ENCODE assay signal across 13 cellular contexts in the genomic region with DNA sequence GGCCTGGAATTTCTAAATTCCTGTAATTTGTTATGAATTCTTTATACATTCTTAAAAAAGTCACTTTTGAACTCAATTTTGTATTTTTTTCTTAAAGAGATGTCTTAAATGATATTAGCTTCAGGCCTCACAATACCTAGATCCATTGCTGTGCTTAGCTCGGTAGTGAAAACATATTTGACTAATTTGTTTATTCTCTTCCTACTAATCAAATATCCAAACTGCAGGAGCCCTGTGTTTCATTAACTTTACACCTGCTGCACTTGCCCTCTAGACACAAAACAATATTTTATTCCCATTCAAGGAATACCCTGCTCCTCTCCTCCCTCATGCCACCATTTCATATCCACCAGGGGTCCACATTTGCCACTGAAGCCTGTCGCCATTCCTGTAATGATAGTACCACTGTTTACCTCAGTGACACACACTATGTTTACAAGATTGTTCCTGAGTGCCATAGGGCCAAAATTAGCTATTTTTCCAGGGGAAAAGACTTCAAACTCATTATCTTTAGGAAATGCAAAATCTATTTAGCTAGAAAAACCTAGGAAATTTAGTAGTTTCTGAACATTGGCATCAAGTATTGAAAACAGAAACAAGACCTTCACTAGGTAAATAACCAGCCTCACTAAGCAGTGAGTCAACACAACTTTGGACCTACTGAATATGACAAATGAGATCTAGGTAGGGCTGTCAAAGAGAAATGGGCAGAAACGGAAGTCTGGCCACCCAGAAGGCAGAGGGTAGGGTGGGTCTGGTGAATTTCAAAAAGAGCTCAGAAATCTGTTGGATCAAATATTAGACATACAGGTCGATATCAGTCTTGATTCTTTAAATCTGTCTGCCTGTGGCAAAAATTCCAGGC.
A peak's percentile ranks its signal among the peaks of the same experiment; 100 is the strongest.
DNase-seq lines count a peak whose midpoint lies in the region; ATAC-seq, FAIRE-seq and TF ChIP-seq lines count a peak whose summit lies in the region.
"Had no signal": no experiment of that assay in that cellular context is flagged by ENCODE, and none has a peak within 500 bp of the region (broad histone marks: within the 10 kb centered on the region; RNA-seq: fewer than 3 reads in every experiment).

No MANE protein-coding gene starts in this region.

- no peak overlapping the region for H3K4me3 Mint-ChIP-seq in CD4-positive, alpha-beta T cell

- no peak for ATAC-seq in CD4-positive, alpha-beta T cell (ENCODE audit: poor library complexity)

- H3K36me3 ChIP-seq in liver (ENCODE audit: control insufficient read depth in 4 of 4, insufficient read depth in 3 of 4, low read depth in 1 of 4, low read length in 3 of 4) = no peaks in the 10 kb centered on the region

- TF ChIP-seq RAD21 in liver (IDR thresholded peaks at IDR 0.05) = peak; percentile 32 to 54

- no peaks in the 10 kb centered on the region for H3K9me3 Mint-ChIP-seq in CD4-positive, alpha-beta T cell

- 31% methylated on average over 4 of the region's 4 CpGs for WGBS in liver

- no peaks in the 10 kb centered on the region for H3K27me3 ChIP-seq in liver (ENCODE audit: control insufficient read depth in 4 of 4, insufficient read depth in 4 of 4, low read length in 3 of 4)
- H3K27me3 ChIP-seq in CD4-positive, alpha-beta T cell (ENCODE audit: control insufficient read depth, insufficient read depth, low read length) = peaks cover 7% of the 10 kb centered on the region

- H3K9me3 ChIP-seq in liver (ENCODE audit: control insufficient read depth in 4 of 4, low read length in 3 of 4) = no peaks in the 10 kb centered on the region
- H3K9me3 ChIP-seq in CD4-positive, alpha-beta T cell (ENCODE audit: control insufficient read depth, low read length) = no peaks in the 10 kb centered on the region

- peaks cover 45% of the 10 kb centered on the region for H3K27me3 Mint-ChIP-seq in CD4-positive, alpha-beta T cell

- intact Hi-C loops in CD4-positive, alpha-beta T cell (cut with DNase I, micrococcal nuclease) = no loop called here

- TF ChIP-seq CTCF in VCaP (conservative IDR thresholded peaks at IDR 0.05) (peak; percentile 21; the same call in 1 of the 2 replicates), liver (IDR thresholded peaks at IDR 0.05; ENCODE audit: low read depth, low read length, missing input control) (no peak)
- TF ChIP-seq CTCF in CD4-positive, alpha-beta T cell (IDR thresholded peaks at IDR 0.05) = no peak

- H3K27ac Mint-ChIP-seq in CD4-positive, alpha-beta T cell = no peak overlapping the region

- peak; percentile 65 for DNase-seq in COR-L47 (lab: John Stamatoyannopoulos, UW)
- peak in 2 of 3 experiments; percentile 24 to 62 for DNase-seq in NCI-H1417 (lab: John Stamatoyannopoulos, UW)
- DNase-seq in SHP77 (lab: John Stamatoyannopoulos, UW) = no peak
- DNase-seq in GM12892 (ENCODE audit: insufficient read length) = no peak
- no peak for DNase-seq in CD4-positive, alpha-beta T cell
- DNase-seq: AML-193, Kasumi-1, MV-4-11, T-helper 1 cell had no signal

- H3K9ac ChIP-seq in liver (ENCODE audit: low read depth in 1 of 2, low read length in 2 of 2) = peak overlapping the region; percentile 1 to 72

- H3K36me3 Mint-ChIP-seq in CD4-positive, alpha-beta T cell (ENCODE audit: low read depth) = no peaks in the 10 kb centered on the region

- no peak overlapping the region for H3K4me3 ChIP-seq in liver (ENCODE audit: low read depth in 1 of 3, low read length in 3 of 3)

- H3K4me1 Mint-ChIP-seq in CD4-positive, alpha-beta T cell (ENCODE audit: low read depth) = no peaks in the 10 kb centered on the region

- no peak for TF ChIP-seq POLR2A in GM12892 (IDR thresholded peaks at IDR 0.05; ENCODE audit: low read depth, low read length)

- 0 out of 2 replicates have a peak overlapping the region, but pooled peaks have one; percentile 13 for H3K27ac ChIP-seq in VCaP
- H3K27ac ChIP-seq in liver (ENCODE audit: low read depth in 1 of 2, low read length in 2 of 2) = peak overlapping the region; percentile 87 to 91
- H3K27ac ChIP-seq in CD4-positive, alpha-beta T cell (ENCODE audit: low read depth, low read length) = no peak overlapping the region
- H3K27ac ChIP-seq: RWPE1 had no signal

- POLR2A ChIA-PET in CD4-positive, alpha-beta T cell (lab: Charles Lee) = no interaction called here

- FAIRE-seq in GM12892 (lab: Jason Lieb, UNC) = no peak
- FAIRE-seq: H54 had no signal

- H3K4me1 ChIP-seq in liver (ENCODE audit: control insufficient read depth in 4 of 4, insufficient read depth in 4 of 4, low read length in 3 of 4) = peaks cover 0 to 39% (median 20%) of the 10 kb centered on the region in 4 donors

- CTCF ChIA-PET in CD4-positive, alpha-beta T cell (lab: Charles Lee) = no interaction called here

TF ChIP-seq in liver, 16 proteins besides CTCF, POLR2A, EP300 and RAD21:
- TF ChIP-seq YY1 (IDR thresholded peaks at IDR 0.05) (peak; percentile 75), ATF3 (IDR thresholded peaks at IDR 0.05) (no peak), NR2F2 (IDR thresholded peaks at IDR 0.05) (no peak), HNF4G (IDR thresholded peaks at IDR 0.05) (peak; percentile 65), TAF1 (conservative IDR thresholded peaks at IDR 0.05) (no peak), ZBTB33 (IDR thresholded peaks at IDR 0.05) (no peak), JUND (IDR thresholded peaks at IDR 0.05) (peak in 1 of 2 donors; percentile 64), SP1 (IDR thresholded peaks at IDR 0.05) (peak; percentile 96), GABPA (IDR thresholded peaks at IDR 0.05 in 1 of 2, conservative IDR thresholded peaks at IDR 0.05 in 1 of 2) (peak in 1 of 2 donors; percentile 29), FOXA2 (IDR thresholded peaks at IDR 0.05) (peak; percentile 98), RXRA (IDR thresholded peaks at IDR 0.05) (peak; percentile 28 to 56), FOXA1 (IDR thresholded peaks at IDR 0.05) (peak; percentile 98), MAX (IDR thresholded peaks at IDR 0.05) (peak; percentile 42), HNF4A (conservative IDR thresholded peaks at IDR 0.05) (peak; percentile 85 to 91), EGR1 (IDR thresholded peaks at IDR 0.05; ENCODE audit: low read depth in 2 of 2) (no peak)
- TF ChIP-seq, protein P1, sequence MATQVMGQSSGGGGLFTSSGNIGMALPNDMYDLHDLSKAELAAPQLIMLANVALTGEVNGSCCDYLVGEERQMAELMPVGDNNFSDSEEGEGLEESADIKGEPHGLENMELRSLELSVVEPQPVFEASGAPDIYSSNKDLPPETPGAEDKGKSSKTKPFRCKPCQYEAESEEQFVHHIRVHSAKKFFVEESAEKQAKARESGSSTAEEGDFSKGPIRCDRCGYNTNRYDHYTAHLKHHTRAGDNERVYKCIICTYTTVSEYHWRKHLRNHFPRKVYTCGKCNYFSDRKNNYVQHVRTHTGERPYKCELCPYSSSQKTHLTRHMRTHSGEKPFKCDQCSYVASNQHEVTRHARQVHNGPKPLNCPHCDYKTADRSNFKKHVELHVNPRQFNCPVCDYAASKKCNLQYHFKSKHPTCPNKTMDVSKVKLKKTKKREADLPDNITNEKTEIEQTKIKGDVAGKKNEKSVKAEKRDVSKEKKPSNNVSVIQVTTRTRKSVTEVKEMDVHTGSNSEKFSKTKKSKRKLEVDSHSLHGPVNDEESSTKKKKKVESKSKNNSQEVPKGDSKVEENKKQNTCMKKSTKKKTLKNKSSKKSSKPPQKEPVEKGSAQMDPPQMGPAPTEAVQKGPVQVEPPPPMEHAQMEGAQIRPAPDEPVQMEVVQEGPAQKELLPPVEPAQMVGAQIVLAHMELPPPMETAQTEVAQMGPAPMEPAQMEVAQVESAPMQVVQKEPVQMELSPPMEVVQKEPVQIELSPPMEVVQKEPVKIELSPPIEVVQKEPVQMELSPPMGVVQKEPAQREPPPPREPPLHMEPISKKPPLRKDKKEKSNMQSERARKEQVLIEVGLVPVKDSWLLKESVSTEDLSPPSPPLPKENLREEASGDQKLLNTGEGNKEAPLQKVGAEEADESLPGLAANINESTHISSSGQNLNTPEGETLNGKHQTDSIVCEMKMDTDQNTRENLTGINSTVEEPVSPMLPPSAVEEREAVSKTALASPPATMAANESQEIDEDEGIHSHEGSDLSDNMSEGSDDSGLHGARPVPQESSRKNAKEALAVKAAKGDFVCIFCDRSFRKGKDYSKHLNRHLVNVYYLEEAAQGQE (IDR thresholded peaks at IDR 0.05) = peak; percentile 71

Comparison
In these comparisons a context has a peak if more than half of its experiments do, and no peak if none do; other contexts are left out.
1. DNase-seq: peak in COR-L47 (single experiment) and NCI-H1417 (2 of 3); none in SHP77 (0 of 2), GM12892 (single experiment) and CD4-positive, alpha-beta T cell (0 of 10).